ENCODE assay signal across 15 cellular contexts in the genomic region with DNA sequence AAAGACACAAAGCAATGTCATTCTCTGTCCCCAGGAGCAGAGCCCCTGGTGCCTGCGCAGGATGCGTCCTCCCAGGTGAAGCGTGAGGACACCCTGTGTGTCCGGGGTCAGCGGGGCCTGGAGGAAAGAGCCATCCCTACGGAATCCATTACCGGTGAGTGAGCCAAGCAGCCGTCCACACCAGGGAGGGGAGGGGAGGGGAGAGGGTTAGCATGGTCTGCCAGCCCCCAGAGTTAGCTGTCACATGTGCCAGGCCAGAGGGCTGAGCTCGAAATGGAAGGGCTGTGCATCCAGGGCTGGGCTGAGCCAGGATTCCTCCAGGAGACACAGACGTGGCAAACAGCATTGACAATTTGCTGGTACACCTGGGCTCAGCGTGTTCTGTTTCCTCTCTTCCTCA.
"Had no signal": no experiment of that assay in that cellular context is flagged by ENCODE, and none has a peak within 500 bp of the region (broad histone marks: within the 10 kb centered on the region; RNA-seq: fewer than 3 reads in every experiment).

No MANE protein-coding gene starts in this region.

- H3K4me3 Mint-ChIP-seq: activated naive CD8-positive, alpha-beta T cell treated with anti-CD3 and anti-CD28 coated beads, Interleukin-2, amount 10 ng/mL, durations not matched to agents 7 days and 5 days; endodermal cell; naive thymus-derived CD4-positive, alpha-beta T cell had no signal

- DNase-seq: activated gamma-delta T cell; activated naive CD8-positive, alpha-beta T cell treated with anti-CD3 and anti-CD28 coated beads, Interleukin-2, amount 10 ng/mL, durations not matched to agents 7 days and 5 days; amygdala; cortex of kidney; endodermal cell; heart right ventricle; islet precursor cell; naive thymus-derived CD4-positive, alpha-beta T cell; stimulated activated naive CD4-positive, alpha-beta T cell; upper lobe of left lung had no signal

- H3K4me1 ChIP-seq: upper lobe of left lung had no signal

- H3K9me3 Mint-ChIP-seq: activated naive CD8-positive, alpha-beta T cell treated with anti-CD3 and anti-CD28 coated beads, Interleukin-2, amount 10 ng/mL, durations not matched to agents 7 days and 5 days; endodermal cell; naive thymus-derived CD4-positive, alpha-beta T cell; T-helper 2 cell treated with Interferon-gamma antibody and Interleukin-4, amounts not matched to agents 5 μg/mL and 100 μg/mL, for 36 hours had no signal

- H3K27ac ChIP-seq: epithelial cell of prostate, heart right ventricle, upper lobe of left lung, VCaP had no signal

- H3K4me1 Mint-ChIP-seq: endodermal cell had no signal

- H3K4me3 ChIP-seq: heart right ventricle, upper lobe of left lung had no signal

- H3K27me3 ChIP-seq: heart right ventricle, upper lobe of left lung had no signal

- ATAC-seq: left lobe of liver; naive thymus-derived CD4-positive, alpha-beta T cell had no signal

- H3K9me3 ChIP-seq: heart right ventricle, upper lobe of left lung had no signal

- FAIRE-seq: bronchial epithelial cell had no signal

- H3K27me3 Mint-ChIP-seq: activated naive CD8-positive, alpha-beta T cell treated with anti-CD3 and anti-CD28 coated beads, Interleukin-2, amount 10 ng/mL, durations not matched to agents 7 days and 5 days; naive thymus-derived CD4-positive, alpha-beta T cell had no signal

- H3K27ac Mint-ChIP-seq: activated naive CD8-positive, alpha-beta T cell treated with anti-CD3 and anti-CD28 coated beads, Interleukin-2, amount 10 ng/mL, durations not matched to agents 7 days and 5 days; endodermal cell had no signal
